Comparison of ENCODE assay signal across 12 cellular contexts in genomic region chr7:82859106-82859850, GRCh38.
DNase-seq lines count a peak whose midpoint lies in the region; ATAC-seq and TF ChIP-seq lines count a peak whose summit lies in the region.
"Had no signal": no experiment of that assay in that cellular context is flagged by ENCODE, and none has a peak within 500 bp of the region (broad histone marks: within the 10 kb centered on the region; RNA-seq: fewer than 3 reads in every experiment).

No MANE protein-coding gene starts in this region.

- H3K4me3 ChIP-seq in Peyer's patch = no peak overlapping the region

- DNase-seq in ACHN (peak; percentile 12), HT1080 (ENCODE audit: low read depth) (peak; percentile 62), amniotic epithelial cell (ENCODE audit: low read depth) (peak; percentile 16), glomerular visceral epithelial cell (ENCODE audit: extremely low spot score) (peak; percentile 7), occipital lobe (lab: John Stamatoyannopoulos, UW) (no peak), GM10266 (ENCODE audit: extremely low spot score) (no peak), Peyer's patch (no peak)
- no peak for DNase-seq in stimulated activated naive CD8-positive, alpha-beta T cell treated with anti-CD3 and anti-CD28 coated beads, Interleukin-15, Interleukin-2, amounts not matched to agents 100 U/mL and 50 U/mL, for 24 hours
- DNase-seq: NCI-H1417, NCI-H526 treated with DMSO at 0.1 percent for 48 hours, substantia nigra, T-cell had no signal

- ATAC-seq in stimulated activated naive CD8-positive, alpha-beta T cell treated with anti-CD3 and anti-CD28 coated beads, Interleukin-15, Interleukin-2, amounts not matched to agents 100 U/mL and 50 U/mL, for 24 hours = no peak
- ATAC-seq: T-cell had no signal

- in situ Hi-C loops in ACHN (cut with HindIII; ENCODE audit: low pct_ligation_motif_present, low pct_unique_long_range_greater_than_20kb, low sequenced_read_pairs) = no loop called here

- H3K9me3 ChIP-seq in Peyer's patch = no peaks in the 10 kb centered on the region

- no peaks in the 10 kb centered on the region for H3K36me3 ChIP-seq in Peyer's patch

- H3K27ac ChIP-seq in Peyer's patch = no peak overlapping the region

- H3K4me1 ChIP-seq in Peyer's patch = no peaks in the 10 kb centered on the region

- no peaks in the 10 kb centered on the region for H3K27me3 ChIP-seq in Peyer's patch

- TF ChIP-seq POLR2A in Peyer's patch (IDR thresholded peaks at IDR 0.05) = no peak

- TF ChIP-seq CTCF in GM10266 (IDR thresholded peaks at IDR 0.05; ENCODE audit: control insufficient read depth, insufficient read depth, low read depth, missing control alignments) = no peak
- TF ChIP-seq CTCF in Peyer's patch (IDR thresholded peaks at IDR 0.05) = no peak

Comparison
In these comparisons a context has a peak if more than half of its experiments do, and no peak if none do; other contexts are left out.
1. DNase-seq: peak in ACHN (single experiment), HT1080 (single experiment), amniotic epithelial cell (single experiment) and glomerular visceral epithelial cell (single experiment); none in stimulated activated naive CD8-positive, alpha-beta T cell treated with anti-CD3 and anti-CD28 coated beads, Interleukin-15, Interleukin-2, amounts not matched to agents 100 U/mL and 50 U/mL, for 24 hours (single experiment), occipital lobe (single experiment), GM10266 (single experiment) and Peyer's patch (0 of 3).